In genomic region chr9:95947118-95947517, GRCh38 we compare ENCODE assay signal across 19 cellular contexts.
"Had no signal": no experiment of that assay in that cellular context is flagged by ENCODE, and none has a peak within 500 bp of the region (broad histone marks: within the 10 kb centered on the region; RNA-seq: fewer than 3 reads in every experiment).

No MANE protein-coding gene starts in this region.

- H3K27ac ChIP-seq: ascending aorta, esophagus muscularis mucosa, gastroesophageal sphincter, heart right ventricle, parathyroid adenoma, sigmoid colon had no signal

- H3K4me3 ChIP-seq: ascending aorta, esophagus muscularis mucosa, gastroesophageal sphincter, heart right ventricle, mucosa of descending colon, sigmoid colon had no signal

- H3K4me1 ChIP-seq: ascending aorta, esophagus muscularis mucosa, gastroesophageal sphincter, heart right ventricle, parathyroid adenoma, sigmoid colon had no signal

- H3K9ac ChIP-seq: parathyroid adenoma had no signal

- H2AFZ ChIP-seq: parathyroid adenoma had no signal

- H3K9me3 ChIP-seq: esophagus muscularis mucosa, gastroesophageal sphincter had no signal

- DNase-seq: activated CD4-positive, alpha-beta T cell treated with anti-CD3 and anti-CD28 coated beads, Interleukin-2, amount 10 ng/mL, durations not matched to agents 24 days and 14 days; activated CD8-positive, alpha-beta T cell treated with anti-CD3 and anti-CD28 coated beads for 36 hours; activated naive CD4-positive, alpha-beta T cell treated with anti-CD3 and anti-CD28 coated beads, Interleukin-2, amount 10 ng/mL, durations not matched to agents 7 days and 5 days; activated naive CD8-positive, alpha-beta T cell treated with anti-CD3 and anti-CD28 coated beads, Interleukin-2, amount 50 U/mL, for 24 hours; activated T-cell treated with anti-CD3 and anti-CD28 coated beads, Interleukin-2, amount 50 U/mL, for 24 hours; effector CD8-positive, alpha-beta T cell; heart right ventricle; mesenchymal stem cell; mucosa of descending colon; naive thymus-derived CD8-positive, alpha-beta T cell; sigmoid colon; stimulated activated naive B cell treated with anti-CD40 and anti-IgM and Interleukin-4, amounts not matched to agents 10 μg/mL and 1 μg/mL and 100 μg/mL, for 72 hours; T-helper 1 cell; T1000 had no signal

- H3K79me2 ChIP-seq: parathyroid adenoma had no signal

- H3K27me3 ChIP-seq: ascending aorta, esophagus muscularis mucosa, gastroesophageal sphincter, heart right ventricle, sigmoid colon had no signal

- FAIRE-seq: endothelial cell of umbilical vein had no signal
